ENCODE assay signal across 8 cellular contexts in the genomic region with DNA sequence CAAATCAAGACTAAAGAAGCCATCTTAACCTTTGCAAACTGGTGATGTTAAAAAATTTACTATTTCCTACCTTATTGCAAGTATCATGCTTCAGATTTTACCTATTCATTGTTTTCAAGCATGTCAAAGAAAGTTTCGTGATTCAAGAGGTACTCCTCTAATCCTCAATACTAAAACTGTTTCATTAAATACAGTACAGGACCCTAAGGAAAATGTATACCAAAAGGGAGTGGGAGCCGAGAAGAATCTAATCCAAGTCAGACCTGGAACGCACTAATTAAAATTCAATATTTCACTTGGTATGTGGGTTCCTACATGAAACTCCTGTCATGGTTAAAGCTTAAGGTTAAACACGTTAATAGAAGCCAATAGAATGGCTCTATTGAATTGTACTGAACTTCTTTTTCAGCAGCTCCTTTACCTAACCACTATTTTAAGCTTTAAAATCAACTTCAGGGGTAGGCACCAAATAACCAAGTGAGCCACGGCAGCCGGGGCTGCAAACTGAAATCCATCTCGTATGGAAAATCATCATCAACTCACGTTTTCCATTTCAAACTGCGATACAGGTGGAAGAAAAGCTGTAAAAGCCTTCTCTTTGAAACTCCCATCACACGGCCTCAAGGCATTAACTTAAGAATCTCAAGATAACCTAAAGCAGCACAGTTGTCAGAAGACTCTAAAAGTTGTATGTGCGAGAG.
DNase-seq lines count a peak whose midpoint lies in the region; ATAC-seq and TF ChIP-seq lines count a peak whose summit lies in the region.

No MANE protein-coding gene starts in this region.

- H3K27me3 Mint-ChIP-seq in activated B cell treated with CpG ODN at 0.5 μM for 24 hours: no peaks in the 10 kb centered on the region

- peaks cover 9% of the 10 kb centered on the region for H3K36me3 Mint-ChIP-seq in activated B cell treated with CpG ODN at 0.5 μM for 24 hours (ENCODE audit: low read depth)

- DNase-seq in AG04450 (ENCODE audit: low read depth, low spot score) (no peak), HL-60 (ENCODE audit: low read depth in 1 of 2, low spot score in 1 of 2) (no peak), activated B cell treated with CpG ODN at 0.5 μM for 24 hours (no peak), ovary (no peak), substantia nigra (lab: John Stamatoyannopoulos, UW) (no peak)

- intact Hi-C loops in activated B cell treated with CpG ODN at 0.5 μM for 24 hours (cut with micrococcal nuclease): loop anchor here (1.0 to 5.0 kb wide), 5 partner anchors 11 to 371 kb away; no protein-coding TSS in a partner anchor
- intact Hi-C loops in ovary (cut with DNase I): loop anchor here in 3 of 4 donors (5.0 to 10.0 kb wide), 3 partner anchors 184 to 394 kb away; no protein-coding TSS in a partner anchor

- H3K4me1 Mint-ChIP-seq in activated B cell treated with CpG ODN at 0.5 μM for 24 hours: peaks cover 26% of the 10 kb centered on the region

- H3K27ac ChIP-seq in AG04450 (ENCODE audit: low read depth, low read length): no peak overlapping the region
- peak overlapping the region; percentile 90 for H3K27ac ChIP-seq in HL-60 (replicated peaks)
- peak overlapping the region in 1 of 2 donors; percentile 94 for H3K27ac ChIP-seq in esophagus (ENCODE audit: low read depth in 2 of 2, low read length in 1 of 2)
- H3K27ac ChIP-seq in ovary: peak overlapping the region; percentile 78 to 82
- H3K27ac ChIP-seq in substantia nigra (ENCODE audit: low read depth, low read length, poor library complexity, severe bottlenecking): no peak overlapping the region

- TF ChIP-seq EP300 in ovary (IDR thresholded peaks at IDR 0.05): no peak

- H3K4me3 ChIP-seq in AG04450 (ENCODE audit: low read depth, low read length): peak overlapping the region; percentile 77
- peak overlapping the region; percentile 80 for H3K4me3 ChIP-seq in HL-60 (replicated peaks; ENCODE audit: insufficient read depth, low read length)
- H3K4me3 ChIP-seq in esophagus (ENCODE audit: low read depth in 1 of 2, low read length in 2 of 2): peak overlapping the region; percentile 59 to 95
- H3K4me3 ChIP-seq in ovary: peak overlapping the region; percentile 61

- TF ChIP-seq POLR2A in ovary (IDR thresholded peaks at IDR 0.05): no peak

- H3K36me3 ChIP-seq in esophagus (ENCODE audit: control insufficient read depth in 2 of 2, insufficient read depth in 2 of 2, low read length in 1 of 2) (no peaks in the 10 kb centered on the region), ovary (no peaks in the 10 kb centered on the region)

- no peaks in the 10 kb centered on the region for H3K27me3 ChIP-seq in AG04450 (ENCODE audit: control insufficient read depth, insufficient read depth, low read length)
- no peaks in the 10 kb centered on the region for H3K27me3 ChIP-seq in HL-60 (ENCODE audit: insufficient read depth, poor library complexity, severe bottlenecking)
- no peaks in the 10 kb centered on the region for H3K27me3 ChIP-seq in esophagus (ENCODE audit: control insufficient read depth in 1 of 2, insufficient read depth in 2 of 2, low read length in 2 of 2)
- no peaks in the 10 kb centered on the region for H3K27me3 ChIP-seq in ovary

- CTCF ChIA-PET in AG04450 (lab: Charles Lee): no interaction called here
- CTCF ChIA-PET in activated B cell treated with CpG ODN at 0.5 μM for 24 hours (lab: Charles Lee): no interaction called here

- H3K9me3 Mint-ChIP-seq in activated B cell treated with CpG ODN at 0.5 μM for 24 hours: no peaks in the 10 kb centered on the region

- WGBS in esophagus, 2 donors: 6 to 8% methylated on average over 11 of the region's 11 CpGs
- WGBS in ovary, 3 donors: 13 to 14% (median 14%) methylated on average over 11 of the region's 11 CpGs

- peak overlapping the region; percentile 94 for H3K4me3 Mint-ChIP-seq in activated B cell treated with CpG ODN at 0.5 μM for 24 hours

- TF ChIP-seq CTCF in AG04450 (IDR thresholded peaks at IDR 0.05; ENCODE audit: low read depth, low read length) (no peak), HL-60 (IDR thresholded peaks at IDR 0.05; ENCODE audit: insufficient read depth, low read length) (no peak), activated B cell treated with CpG ODN at 0.5 μM for 24 hours (IDR thresholded peaks at IDR 0.05) (no peak), ovary (IDR thresholded peaks at IDR 0.05) (no peak)

- POLR2A ChIA-PET in AG04450 (lab: Yijun Ruan, JAX) (interaction anchor here (0.7 kb wide), 1 partner anchor 41 kb away, joined by 3 read pairs; no protein-coding TSS in a partner anchor), activated B cell treated with CpG ODN at 0.5 μM for 24 hours (lab: Charles Lee) (interaction anchor here (0.6 to 1.9 kb wide), 8 partner anchors 11 to 179 kb away, joined by 3 to 12 read pairs (median 5); no protein-coding TSS in a partner anchor)

- ATAC-seq in activated B cell treated with CpG ODN at 0.5 μM for 24 hours (ENCODE audit: low read depth) (no peak), HG02884 (IDR thresholded peaks at IDR 0.05; ENCODE audit: unreplicated experiment) (no peak), HG02588 (IDR thresholded peaks at IDR 0.05; ENCODE audit: unreplicated experiment) (no peak)

- H3K9me3 ChIP-seq in AG04450 (ENCODE audit: control insufficient read depth, insufficient read depth, low read length) (no peaks in the 10 kb centered on the region; the same call in 1 of the 2 replicates), esophagus (ENCODE audit: control insufficient read depth in 2 of 2, insufficient read depth in 1 of 2, low read depth in 1 of 2, low read length in 1 of 2) (no peaks in the 10 kb centered on the region), ovary (no peaks in the 10 kb centered on the region)

- H3K27ac Mint-ChIP-seq in activated B cell treated with CpG ODN at 0.5 μM for 24 hours: peak overlapping the region; percentile 85

- no peaks in the 10 kb centered on the region for H3K4me1 ChIP-seq in esophagus (ENCODE audit: control insufficient read depth in 2 of 2, insufficient read depth in 2 of 2, low read length in 1 of 2)
- H3K4me1 ChIP-seq in ovary (ENCODE audit: insufficient read depth): peaks cover 2% of the 10 kb centered on the region

Comparison
In these comparisons a context has a peak if more than half of its experiments do, and no peak if none do; other contexts are left out.
1. H3K27ac ChIP-seq: peak in HL-60 (single experiment) and ovary (2 of 2); none in AG04450 (single experiment) and substantia nigra (single experiment).
2. Peak in every context shown above with its lines, with median percentiles within 50 percentile points of each other: H3K4me3 ChIP-seq.